Comparison of ENCODE assay signal across 1 cellular context in the genomic region with DNA sequence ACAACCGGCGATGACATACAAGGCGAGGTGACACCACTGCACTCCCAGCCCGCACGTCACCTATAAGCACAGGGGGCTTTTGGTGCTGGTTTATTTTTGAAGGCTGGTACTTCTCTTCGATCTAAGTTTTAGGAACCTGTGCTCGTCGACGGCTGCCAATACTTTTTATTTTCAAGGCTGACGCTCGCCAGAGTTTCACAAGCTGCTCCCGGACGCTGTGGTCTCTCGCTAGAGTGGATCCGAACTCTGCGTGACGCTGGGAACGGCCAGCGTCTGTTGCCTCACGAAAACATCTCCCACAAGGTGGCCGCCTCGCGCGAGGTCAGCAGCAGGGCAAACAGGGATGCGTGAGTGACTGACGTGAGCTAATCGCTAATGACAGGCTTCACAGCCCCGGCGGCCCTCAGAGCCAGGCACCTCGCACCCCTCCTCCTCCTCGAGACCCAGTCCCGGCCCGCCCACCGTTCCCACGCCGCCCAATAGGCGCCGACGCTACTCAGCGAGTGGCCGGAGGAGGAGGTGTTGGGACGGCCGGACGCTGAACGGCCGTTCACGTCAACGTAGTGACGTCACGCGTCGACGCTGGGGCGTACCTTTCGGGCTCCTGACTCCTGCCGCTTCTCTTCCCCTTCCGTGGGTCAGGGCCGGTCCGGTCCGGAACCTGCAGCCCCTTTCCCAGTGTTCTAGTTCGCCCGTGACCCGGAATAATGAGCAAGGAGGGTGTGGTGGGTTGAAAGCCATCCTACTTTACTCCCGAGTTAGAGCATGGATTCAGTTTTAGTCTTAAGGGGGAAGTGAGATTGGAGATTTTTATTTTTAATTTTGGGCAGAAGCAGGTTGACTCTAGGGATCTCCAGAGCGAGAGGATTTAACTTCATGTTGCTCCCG.
A peak's percentile ranks its signal among the peaks of the same experiment; 100 is the strongest.
TF ChIP-seq lines count a peak whose summit lies in the region.

Gene CLCN3 (plus strand): TSS at position 621 of the 888 bp plus-strand sequence. CDS start 15,351 bp downstream, outside the sequence.

TF ChIP-seq in K562, 482 proteins besides CTCF, POLR2A, EP300 and RAD21 (continued from another document and continues in another):
- no peak for TF ChIP-seq ZNF407 (IDR thresholded peaks at IDR 0.05; ENCODE audit: low read depth)
- TF ChIP-seq PRDM10 (IDR thresholded peaks at IDR 0.05; ENCODE audit: partially characterized antibody): peak; percentile 65
- TF ChIP-seq FOXK1 (CRISPR knock-in tag; IDR thresholded peaks at IDR 0.05; ENCODE audit: borderline replicate concordance): 0 out of 2 replicates have a peak, but pooled peaks have one; percentile 32
- TF ChIP-seq LCOR (CRISPR knock-in tag; IDR thresholded peaks at IDR 0.05): peak; percentile 90
- peak; percentile 49 for TF ChIP-seq FOS (IDR thresholded peaks at IDR 0.05; ENCODE audit: extremely low read depth, insufficient read length)
- TF ChIP-seq, protein P1, sequence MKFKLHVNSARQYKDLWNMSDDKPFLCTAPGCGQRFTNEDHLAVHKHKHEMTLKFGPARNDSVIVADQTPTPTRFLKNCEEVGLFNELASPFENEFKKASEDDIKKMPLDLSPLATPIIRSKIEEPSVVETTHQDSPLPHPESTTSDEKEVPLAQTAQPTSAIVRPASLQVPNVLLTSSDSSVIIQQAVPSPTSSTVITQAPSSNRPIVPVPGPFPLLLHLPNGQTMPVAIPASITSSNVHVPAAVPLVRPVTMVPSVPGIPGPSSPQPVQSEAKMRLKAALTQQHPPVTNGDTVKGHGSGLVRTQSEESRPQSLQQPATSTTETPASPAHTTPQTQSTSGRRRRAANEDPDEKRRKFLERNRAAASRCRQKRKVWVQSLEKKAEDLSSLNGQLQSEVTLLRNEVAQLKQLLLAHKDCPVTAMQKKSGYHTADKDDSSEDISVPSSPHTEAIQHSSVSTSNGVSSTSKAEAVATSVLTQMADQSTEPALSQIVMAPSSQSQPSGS (CRISPR knock-in tag; IDR thresholded peaks at IDR 0.05): no peak
- peak; percentile 84 for TF ChIP-seq CHCHD3 (CRISPR knock-in tag; IDR thresholded peaks at IDR 0.05)
- TF ChIP-seq CREB5 (CRISPR knock-in tag; IDR thresholded peaks at IDR 0.05): no peak
- TF ChIP-seq ZNF644 (tag; IDR thresholded peaks at IDR 0.05; ENCODE audit: low read depth): 0 out of 2 replicates have a peak, but pooled peaks have one; percentile 60
- TF ChIP-seq TFAM (CRISPR knock-in tag; conservative IDR thresholded peaks at IDR 0.05): no peak
- TF ChIP-seq SRF (CRISPR knock-in tag; IDR thresholded peaks at IDR 0.05): no peak
- TF ChIP-seq, protein P2, sequence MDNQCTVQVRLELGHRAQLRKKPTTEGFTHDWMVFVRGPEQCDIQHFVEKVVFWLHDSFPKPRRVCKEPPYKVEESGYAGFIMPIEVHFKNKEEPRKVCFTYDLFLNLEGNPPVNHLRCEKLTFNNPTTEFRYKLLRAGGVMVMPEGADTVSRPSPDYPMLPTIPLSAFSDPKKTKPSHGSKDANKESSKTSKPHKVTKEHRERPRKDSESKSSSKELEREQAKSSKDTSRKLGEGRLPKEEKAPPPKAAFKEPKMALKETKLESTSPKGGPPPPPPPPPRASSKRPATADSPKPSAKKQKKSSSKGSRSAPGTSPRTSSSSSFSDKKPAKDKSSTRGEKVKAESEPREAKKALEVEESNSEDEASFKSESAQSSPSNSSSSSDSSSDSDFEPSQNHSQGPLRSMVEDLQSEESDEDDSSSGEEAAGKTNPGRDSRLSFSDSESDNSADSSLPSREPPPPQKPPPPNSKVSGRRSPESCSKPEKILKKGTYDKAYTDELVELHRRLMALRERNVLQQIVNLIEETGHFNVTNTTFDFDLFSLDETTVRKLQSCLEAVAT (IDR thresholded peaks at IDR 0.05): peak; percentile 55 to 93; a peak in 3 of 4 replicates
- TF ChIP-seq SMARCA4 (IDR thresholded peaks at IDR 0.05): peak; percentile 36
- TF ChIP-seq ZNF79 (CRISPR knock-in tag; IDR thresholded peaks at IDR 0.05; ENCODE audit: low read depth): no peak
- TF ChIP-seq ZBTB12 (CRISPR knock-in tag; IDR thresholded peaks at IDR 0.05): peak; percentile 86
- TF ChIP-seq ELF4 (CRISPR knock-in tag; IDR thresholded peaks at IDR 0.05): no peak
- TF ChIP-seq ZNF140 (CRISPR knock-in tag; IDR thresholded peaks at IDR 0.05): no peak
- no peak for TF ChIP-seq SMARCA5 (IDR thresholded peaks at IDR 0.05)
- peak; percentile 76 for TF ChIP-seq ZBTB33 (CRISPR knock-in tag; IDR thresholded peaks at IDR 0.05)
- TF ChIP-seq MCM7 (IDR thresholded peaks at IDR 0.05): no peak
- peak; percentile 47 for TF ChIP-seq KAT2B (IDR thresholded peaks at IDR 0.05; ENCODE audit: low read depth, low read length)
- TF ChIP-seq MAZ (CRISPR knock-in tag; conservative IDR thresholded peaks at IDR 0.05 in 1 of 2, IDR thresholded peaks at IDR 0.05 in 1 of 2): peak; percentile 59 to 74
- TF ChIP-seq DMBX1 (CRISPR knock-in tag; IDR thresholded peaks at IDR 0.05; ENCODE audit: borderline replicate concordance): no peak
- TF ChIP-seq KDM5B (IDR thresholded peaks at IDR 0.05; ENCODE audit: insufficient replicate concordance, low read depth, low read length): peak; percentile 91
- TF ChIP-seq POU5F1 (IDR thresholded peaks at IDR 0.05; ENCODE audit: borderline replicate concordance, low read depth, low read length, partially characterized antibody): no peak
- TF ChIP-seq ZC3H8 (IDR thresholded peaks at IDR 0.05): no peak; the same call in 1 of the 2 replicates
- TF ChIP-seq NONO (IDR thresholded peaks at IDR 0.05; ENCODE audit: low read depth in 2 of 2, low read length in 1 of 2): 0 out of 4 replicates have a peak, but pooled peaks of 1 of the 2 experiments have one; percentile 1
- peak; percentile 73 for TF ChIP-seq TBP (optimal IDR thresholded peaks at IDR 0.05; ENCODE audit: low read depth, low read length)
- peak; percentile 44; the same call in 1 of the 2 replicates for TF ChIP-seq ETV1 (tag; conservative IDR thresholded peaks at IDR 0.05; ENCODE audit: low read depth)
- TF ChIP-seq SMAD4 (CRISPR knock-in tag; conservative IDR thresholded peaks at IDR 0.05): peak; percentile 80
